In the genomic region with DNA sequence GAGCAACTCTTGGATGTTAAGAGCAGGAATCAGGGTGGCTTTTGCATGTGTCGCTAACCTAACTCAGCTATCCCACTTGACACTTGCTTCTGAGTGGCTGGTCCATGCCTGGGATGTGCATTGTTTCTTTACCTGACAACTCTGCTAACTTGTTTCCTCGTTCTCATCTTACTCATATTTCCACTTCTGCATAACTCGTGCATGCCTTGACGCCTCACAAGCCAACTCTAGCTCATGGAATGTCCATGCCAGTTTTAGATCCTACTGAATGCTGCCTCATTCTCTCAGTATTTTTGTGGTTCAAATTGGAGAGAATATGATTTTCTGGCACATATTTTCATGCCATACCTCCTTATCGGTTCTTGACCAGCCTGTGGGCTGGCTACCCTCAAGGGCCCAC, we compare ENCODE assay signal across 32 cellular contexts.
"Had no signal": no experiment of that assay in that cellular context is flagged by ENCODE, and none has a peak within 500 bp of the region (broad histone marks: within the 10 kb centered on the region; RNA-seq: fewer than 3 reads in every experiment).

No MANE protein-coding gene starts in this region.

- H3K9ac ChIP-seq: KMS-11 had no signal

- H3K4me2 ChIP-seq: KMS-11 had no signal

- H3K27ac ChIP-seq: cardiac muscle cell, KMS-11, Peyer's patch, RWPE1, VCaP had no signal

- DNase-seq: activated B cell treated with CpG ODN at 0.5 μM for 24 hours; activated CD4-positive, alpha-beta memory T cell treated with anti-CD3 and anti-CD28 coated beads for 36 hours; activated CD4-positive, alpha-beta T cell treated with anti-CD3 and anti-CD28 coated beads for 4 hours; activated CD4-positive, alpha-beta T cell treated with anti-CD3 and anti-CD28 coated beads, Interleukin-2, amount 50 U/mL, for 1 hour; activated CD4-positive, CD25-positive, alpha-beta regulatory T cell treated with anti-CD3 and anti-CD28 coated beads, Interleukin-2, amount 50 U/mL, for 72 hours; activated CD8-positive, alpha-beta memory T cell treated with anti-CD3 and anti-CD28 coated beads, Interleukin-2, amount 50 U/mL, for 4 hours; activated gamma-delta T cell treated with Interleukin-2 at 50 U/mL for 16 hours; activated naive CD4-positive, alpha-beta T cell treated with anti-CD3 and anti-CD28 coated beads for 36 hours; activated T-cell treated with anti-CD3 and anti-CD28 coated beads for 4 hours; activated T-cell treated with anti-CD3 and anti-CD28 coated beads, Interleukin-2, amount 50 U/mL, for 4 hours; anterior cingulate cortex; NCI-H1092 treated with DMSO at 0.1 percent for 48 hours; NCI-H1417; NCI-H187 treated with DMSO at 0.1 percent for 48 hours; NCI-H2081; NCI-H2171; NCI-H510A; NCI-H526; NCI-H748 treated with DMSO at 0.1 percent for 48 hours; NK-92 treated with Interleukin-12 subunit alpha and Interleukin-12 subunit beta, amount 100 ng/mL, for 24 hours; PC-3; Peyer's patch; Right ventricle myocardium superior; SW 1271; T-helper 1 cell; T-helper 2 cell; T-helper 9 cell had no signal

- H3K36me3 ChIP-seq: cardiac muscle cell, Peyer's patch had no signal

- ATAC-seq: activated naive CD4-positive, alpha-beta T cell treated with anti-CD3 and anti-CD28 coated beads, Interleukin-2, amount 50 U/mL, for 72 hours; activated T-cell treated with anti-CD3 and anti-CD28 coated beads, Interleukin-2, amount 50 U/mL, for 4 hours; PC-3 had no signal

- H3K9me3 ChIP-seq: Peyer's patch had no signal

- H3K4me3 ChIP-seq: cardiac muscle cell, Peyer's patch had no signal

- H3K27me3 ChIP-seq: cardiac muscle cell, Peyer's patch had no signal
